ENCODE assay signal across 21 cellular contexts in genomic region chr20:14193885-14194284, GRCh38.
DNase-seq lines count a peak whose midpoint lies in the region; ATAC-seq and TF ChIP-seq lines count a peak whose summit lies in the region.
"Had no signal": no experiment of that assay in that cellular context is flagged by ENCODE, and none has a peak within 500 bp of the region (broad histone marks: within the 10 kb centered on the region; RNA-seq: fewer than 3 reads in every experiment).

No MANE protein-coding gene starts in this region.

- no peak overlapping the region for H3K27ac ChIP-seq in AG04450 (ENCODE audit: low read depth, low read length)
- no peak overlapping the region for H3K27ac ChIP-seq in WERI-Rb-1
- H3K27ac ChIP-seq: BLaER1 had no signal

- H3K9me3 ChIP-seq in AG04450 (ENCODE audit: control insufficient read depth, insufficient read depth, low read length) (no peaks in the 10 kb centered on the region), WERI-Rb-1 (ENCODE audit: severe bottlenecking) (no peaks in the 10 kb centered on the region), T-helper 17 cell (ENCODE audit: control insufficient read depth, low read length, poor library complexity, severe bottlenecking) (no peaks in the 10 kb centered on the region)
- H3K9me3 ChIP-seq: BLaER1, MG63 had no signal

- H3K27ac Mint-ChIP-seq in T-helper 17 cell, result no peak overlapping the region
- H3K27ac Mint-ChIP-seq: activated naive CD4-positive, alpha-beta T cell treated with anti-CD3 and anti-CD28 coated beads, Interleukin-2, amount 50 U/mL, for 24 hours; memory B cell; nephron; T-helper 1 cell treated with Interleukin-12 subunit alpha and Interleukin-12 subunit beta and Interleukin-4 antibody, amounts not matched to agents 30 μg/mL and 1 μg/mL, for 36 hours had no signal

- ATAC-seq in T-helper 17 cell, result no peak
- ATAC-seq in GM21526 (IDR thresholded peaks at IDR 0.05; ENCODE audit: low FRiP score, unreplicated experiment), result no peak
- no peak for ATAC-seq in GM18870 (IDR thresholded peaks at IDR 0.05; ENCODE audit: unreplicated experiment)
- no peak for ATAC-seq in omental fat pad (ENCODE audit: low FRiP score)

- TF ChIP-seq CTCF in AG04450 (IDR thresholded peaks at IDR 0.05; ENCODE audit: low read depth, low read length) (peak; percentile 17; the same call in 1 of the 2 replicates), WERI-Rb-1 (IDR thresholded peaks at IDR 0.05; ENCODE audit: low read depth, low read length) (peak; percentile 37; the same call in 1 of the 2 replicates), omental fat pad (IDR thresholded peaks at IDR 0.05) (no peak)

- no peaks in the 10 kb centered on the region for H3K36me3 Mint-ChIP-seq in T-helper 17 cell (ENCODE audit: low read depth)
- H3K36me3 Mint-ChIP-seq: activated naive CD4-positive, alpha-beta T cell treated with anti-CD3 and anti-CD28 coated beads, Interleukin-2, amount 50 U/mL, for 24 hours; memory B cell had no signal

- H3K4me1 Mint-ChIP-seq in T-helper 17 cell, result no peaks in the 10 kb centered on the region
- H3K4me1 Mint-ChIP-seq: activated naive CD4-positive, alpha-beta T cell treated with anti-CD3 and anti-CD28 coated beads, Interleukin-2, amount 50 U/mL, for 24 hours; memory B cell had no signal

- no peak for DNase-seq in AG04450 (ENCODE audit: low read depth, low spot score)
- peak; percentile 36 for DNase-seq in H7
- no peak for DNase-seq in WERI-Rb-1
- peak; percentile 31 for DNase-seq in iPS-NIHi11 (ENCODE audit: low spot score)
- no peak for DNase-seq in T-helper 17 cell
- DNase-seq in omental fat pad (ENCODE audit: low spot score), result no peak
- DNase-seq: activated T-cell treated with anti-CD3 and anti-CD28 coated beads for 4 hours; DMS79 treated with DMSO at 0.1 percent for 48 hours; effector CD4-positive, alpha-beta T cell; foreskin fibroblast; MG63; NCI-H2029 treated with DMSO at 0.1 percent for 48 hours; NCI-H774; Right ventricle myocardium superior had no signal

- no peaks in the 10 kb centered on the region for H3K36me3 ChIP-seq in H7 (replicated peaks; ENCODE audit: control insufficient read depth, insufficient read depth, low read length)
- no peaks in the 10 kb centered on the region for H3K36me3 ChIP-seq in WERI-Rb-1
- H3K36me3 ChIP-seq: BLaER1, MG63 had no signal

- POLR2A ChIA-PET in AG04450 (lab: Yijun Ruan, JAX), result no interaction called here

- no peaks in the 10 kb centered on the region for H3K27me3 Mint-ChIP-seq in T-helper 17 cell
- H3K27me3 Mint-ChIP-seq: activated naive CD4-positive, alpha-beta T cell treated with anti-CD3 and anti-CD28 coated beads, Interleukin-2, amount 50 U/mL, for 24 hours had no signal

- no peak overlapping the region for H3K4me3 Mint-ChIP-seq in T-helper 17 cell
- H3K4me3 Mint-ChIP-seq: activated naive CD4-positive, alpha-beta T cell treated with anti-CD3 and anti-CD28 coated beads, Interleukin-2, amount 50 U/mL, for 24 hours; memory B cell; nephron; T-helper 1 cell treated with Interleukin-12 subunit alpha and Interleukin-12 subunit beta and Interleukin-4 antibody, amounts not matched to agents 30 μg/mL and 1 μg/mL, for 36 hours had no signal

- no peaks in the 10 kb centered on the region for H3K27me3 ChIP-seq in AG04450 (ENCODE audit: control insufficient read depth, insufficient read depth, low read length)
- H3K27me3 ChIP-seq in H7 (ENCODE audit: control insufficient read depth, insufficient read depth, low read length), result no peaks in the 10 kb centered on the region
- H3K27me3 ChIP-seq in WERI-Rb-1 (ENCODE audit: insufficient read depth, low read depth, severe bottlenecking), result no peaks in the 10 kb centered on the region
- H3K27me3 ChIP-seq: BLaER1, MG63 had no signal

- CTCF ChIA-PET in AG04450 (lab: Charles Lee), result interaction anchor here (0.6 to 6.7 kb wide), 5 partner anchors 15 to 144 kb away, joined by 3 to 35 read pairs (median 5); partner anchors contain the start of gene FLRT3

- no peak overlapping the region for H3K4me3 ChIP-seq in AG04450 (ENCODE audit: low read depth, low read length)
- no peak overlapping the region for H3K4me3 ChIP-seq in H7 (ENCODE audit: insufficient read depth, low read depth, low read length)
- H3K4me3 ChIP-seq in WERI-Rb-1 (ENCODE audit: low read depth, low read length), result no peak overlapping the region
- H3K4me3 ChIP-seq: BLaER1, MG63 had no signal

Comparison
In these comparisons a context has a peak if more than half of its experiments do, and no peak if none do; other contexts are left out.
1. DNase-seq: peak in H7 (single experiment) and iPS-NIHi11 (single experiment); none in AG04450 (single experiment), WERI-Rb-1 (single experiment), T-helper 17 cell (0 of 3) and omental fat pad (single experiment).
2. CTCF ChIP-seq: peak in AG04450 (single experiment) and WERI-Rb-1 (single experiment); none in omental fat pad (0 of 3).